Comparison of ENCODE assay signal across 26 cellular contexts in the genomic region with DNA sequence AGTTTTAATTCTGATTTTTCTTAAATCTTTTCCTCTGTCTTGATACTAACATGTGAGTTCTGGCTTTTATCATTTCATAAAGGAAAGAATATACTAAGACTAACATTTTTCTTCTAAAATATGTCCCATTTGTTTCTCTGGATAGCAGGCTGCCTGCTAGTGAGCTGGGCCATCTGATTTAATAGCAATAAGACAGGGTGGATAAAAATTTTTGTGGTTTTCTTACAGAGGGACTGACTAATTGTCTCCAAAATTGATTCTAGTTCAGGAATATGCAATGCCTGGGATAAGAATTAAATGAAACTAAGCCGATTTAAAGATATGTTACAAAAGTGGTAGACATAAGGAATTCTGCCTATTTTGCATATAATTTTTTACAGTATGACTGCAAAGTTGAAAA.
DNase-seq lines count a peak whose midpoint lies in the region; ATAC-seq and TF ChIP-seq lines count a peak whose summit lies in the region.
"Had no signal": no experiment of that assay in that cellular context is flagged by ENCODE, and none has a peak within 500 bp of the region (broad histone marks: within the 10 kb centered on the region; RNA-seq: fewer than 3 reads in every experiment).

No MANE protein-coding gene starts in this region.

- ATAC-seq in SK-N-SH treated with all-trans-retinoic acid at 6 μM for 48 hours (peak; percentile 70), GM19023 (IDR thresholded peaks at IDR 0.05; ENCODE audit: unreplicated experiment) (no peak), GM19035 (IDR thresholded peaks at IDR 0.05; ENCODE audit: unreplicated experiment) (no peak)
- ATAC-seq: stimulated activated naive CD8-positive, alpha-beta T cell treated with anti-CD3 and anti-CD28 coated beads, Interleukin-15, Interleukin-2, amounts not matched to agents 100 U/mL and 50 U/mL, for 24 hours had no signal

- TF ChIP-seq CTCF in fibroblast of the aortic adventitia (IDR thresholded peaks at IDR 0.05; ENCODE audit: insufficient read depth, low read length) = no peak

- peak; percentile 65 for DNase-seq in GM03348 (ENCODE audit: low spot score)
- DNase-seq in fibroblast of the aortic adventitia (ENCODE audit: low read depth) = peak; percentile 47
- DNase-seq in stromal cell of bone marrow (ENCODE audit: low read depth) = peak; percentile 43
- no peak for DNase-seq in NCI-H510A treated with DMSO at 0.1 percent for 48 hours (lab: John Stamatoyannopoulos, UW)
- DNase-seq: ACHN; activated CD4-positive, alpha-beta T cell treated with anti-CD3 and anti-CD28 coated beads for 48 hours; activated naive CD4-positive, alpha-beta T cell treated with anti-CD3 and anti-CD28 coated beads, Interleukin-2, amount 50 U/mL, for 16 hours; amygdala; Caco-2; DMS79 treated with DMSO at 0.1 percent for 48 hours; effector CD4-positive, alpha-beta T cell; mammary epithelial cell; NCI-H2107; NCI-H345; NCI-H748 treated with DMSO at 0.1 percent for 48 hours; Peyer's patch; retina; spleen; stimulated activated CD4-positive, alpha-beta T cell treated with anti-CD3 and anti-CD28 coated beads, Interleukin-2, amount 100 ng/mL, for 24 hours; stimulated activated naive CD8-positive, alpha-beta T cell treated with anti-CD3 and anti-CD28 coated beads, Interleukin-15, Interleukin-2, amounts not matched to agents 100 U/mL and 50 U/mL, for 24 hours; testis had no signal

- H3K4me3 ChIP-seq in fibroblast of the aortic adventitia (ENCODE audit: low read depth, low read length) = no peak overlapping the region
- H3K4me3 ChIP-seq: HAP-1, neural progenitor cell, Peyer's patch, spleen, testis had no signal

TF ChIP-seq in SK-N-SH treated with all-trans-retinoic acid at 6 μM for 48 hours, 23 proteins besides CTCF, POLR2A, EP300 and RAD21:
- TF ChIP-seq BACH2 (CRISPR knock-in tag; IDR thresholded peaks at IDR 0.05; ENCODE audit: borderline replicate concordance) (no peak), CSDC2 (CRISPR knock-in tag; IDR thresholded peaks at IDR 0.05) (no peak), RARB (CRISPR knock-in tag; IDR thresholded peaks at IDR 0.05) (no peak), CSRNP3 (CRISPR knock-in tag; IDR thresholded peaks at IDR 0.05) (no peak), ISL1 (CRISPR knock-in tag; IDR thresholded peaks at IDR 0.05) (no peak), ESRRG (CRISPR knock-in tag; IDR thresholded peaks at IDR 0.05) (no peak), PPARA (CRISPR knock-in tag; IDR thresholded peaks at IDR 0.05; ENCODE audit: borderline replicate concordance) (no peak), ZNF70 (CRISPR knock-in tag; IDR thresholded peaks at IDR 0.05) (no peak), TCF4 (CRISPR knock-in tag; IDR thresholded peaks at IDR 0.05; ENCODE audit: borderline replicate concordance) (no peak), ZFP30 (CRISPR knock-in tag; IDR thresholded peaks at IDR 0.05) (no peak), TOX (CRISPR knock-in tag; IDR thresholded peaks at IDR 0.05; ENCODE audit: borderline replicate concordance) (no peak), OSR1 (CRISPR knock-in tag; IDR thresholded peaks at IDR 0.05) (no peak), ARNTL (CRISPR knock-in tag; IDR thresholded peaks at IDR 0.05; ENCODE audit: borderline replicate concordance, low read depth) (no peak), ZNF8 (CRISPR knock-in tag; IDR thresholded peaks at IDR 0.05) (no peak), GLIS3 (CRISPR knock-in tag; IDR thresholded peaks at IDR 0.05) (no peak)
- TF ChIP-seq, protein P1, sequence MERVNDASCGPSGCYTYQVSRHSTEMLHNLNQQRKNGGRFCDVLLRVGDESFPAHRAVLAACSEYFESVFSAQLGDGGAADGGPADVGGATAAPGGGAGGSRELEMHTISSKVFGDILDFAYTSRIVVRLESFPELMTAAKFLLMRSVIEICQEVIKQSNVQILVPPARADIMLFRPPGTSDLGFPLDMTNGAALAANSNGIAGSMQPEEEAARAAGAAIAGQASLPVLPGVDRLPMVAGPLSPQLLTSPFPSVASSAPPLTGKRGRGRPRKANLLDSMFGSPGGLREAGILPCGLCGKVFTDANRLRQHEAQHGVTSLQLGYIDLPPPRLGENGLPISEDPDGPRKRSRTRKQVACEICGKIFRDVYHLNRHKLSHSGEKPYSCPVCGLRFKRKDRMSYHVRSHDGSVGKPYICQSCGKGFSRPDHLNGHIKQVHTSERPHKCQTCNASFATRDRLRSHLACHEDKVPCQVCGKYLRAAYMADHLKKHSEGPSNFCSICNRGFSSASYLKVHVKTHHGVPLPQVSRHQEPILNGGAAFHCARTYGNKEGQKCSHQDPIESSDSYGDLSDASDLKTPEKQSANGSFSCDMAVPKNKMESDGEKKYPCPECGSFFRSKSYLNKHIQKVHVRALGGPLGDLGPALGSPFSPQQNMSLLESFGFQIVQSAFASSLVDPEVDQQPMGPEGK (CRISPR knock-in tag; IDR thresholded peaks at IDR 0.05; ENCODE audit: borderline replicate concordance) = no peak
- TF ChIP-seq, protein P2, sequence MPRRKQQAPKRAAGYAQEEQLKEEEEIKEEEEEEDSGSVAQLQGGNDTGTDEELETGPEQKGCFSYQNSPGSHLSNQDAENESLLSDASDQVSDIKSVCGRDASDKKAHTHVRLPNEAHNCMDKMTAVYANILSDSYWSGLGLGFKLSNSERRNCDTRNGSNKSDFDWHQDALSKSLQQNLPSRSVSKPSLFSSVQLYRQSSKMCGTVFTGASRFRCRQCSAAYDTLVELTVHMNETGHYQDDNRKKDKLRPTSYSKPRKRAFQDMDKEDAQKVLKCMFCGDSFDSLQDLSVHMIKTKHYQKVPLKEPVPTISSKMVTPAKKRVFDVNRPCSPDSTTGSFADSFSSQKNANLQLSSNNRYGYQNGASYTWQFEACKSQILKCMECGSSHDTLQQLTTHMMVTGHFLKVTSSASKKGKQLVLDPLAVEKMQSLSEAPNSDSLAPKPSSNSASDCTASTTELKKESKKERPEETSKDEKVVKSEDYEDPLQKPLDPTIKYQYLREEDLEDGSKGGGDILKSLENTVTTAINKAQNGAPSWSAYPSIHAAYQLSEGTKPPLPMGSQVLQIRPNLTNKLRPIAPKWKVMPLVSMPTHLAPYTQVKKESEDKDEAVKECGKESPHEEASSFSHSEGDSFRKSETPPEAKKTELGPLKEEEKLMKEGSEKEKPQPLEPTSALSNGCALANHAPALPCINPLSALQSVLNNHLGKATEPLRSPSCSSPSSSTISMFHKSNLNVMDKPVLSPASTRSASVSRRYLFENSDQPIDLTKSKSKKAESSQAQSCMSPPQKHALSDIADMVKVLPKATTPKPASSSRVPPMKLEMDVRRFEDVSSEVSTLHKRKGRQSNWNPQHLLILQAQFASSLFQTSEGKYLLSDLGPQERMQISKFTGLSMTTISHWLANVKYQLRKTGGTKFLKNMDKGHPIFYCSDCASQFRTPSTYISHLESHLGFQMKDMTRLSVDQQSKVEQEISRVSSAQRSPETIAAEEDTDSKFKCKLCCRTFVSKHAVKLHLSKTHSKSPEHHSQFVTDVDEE (CRISPR knock-in tag; IDR thresholded peaks at IDR 0.05) = no peak
